16 cellular contexts compared by ENCODE assay signal in the genomic region with DNA sequence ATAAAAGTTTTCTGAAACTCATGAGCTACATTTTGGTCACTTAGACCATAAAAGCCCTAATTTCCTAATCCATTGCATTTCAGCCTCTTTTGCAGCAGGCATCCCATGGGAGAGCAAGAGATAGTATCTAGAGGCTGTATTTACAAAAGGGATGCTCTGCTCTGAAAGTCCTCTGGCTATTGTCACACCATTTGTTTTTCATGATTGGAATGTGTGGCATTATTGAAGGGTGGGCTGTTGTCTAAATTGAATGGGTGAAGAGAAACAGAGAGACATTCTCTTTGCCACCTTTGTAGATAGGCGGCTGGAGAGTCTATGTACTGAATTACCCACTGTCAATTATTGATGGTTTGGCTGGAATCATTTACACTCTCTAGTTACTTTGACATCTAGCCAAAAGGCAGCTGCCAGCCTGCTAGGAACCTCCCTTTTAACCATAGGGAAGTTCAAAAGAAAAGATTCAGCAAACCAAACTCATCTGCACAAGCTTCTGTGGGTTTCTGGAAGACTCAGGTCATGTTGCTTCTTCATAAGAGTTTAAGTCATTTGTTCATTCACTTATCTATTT.
A peak's percentile ranks its signal among the peaks of the same experiment; 100 is the strongest.
DNase-seq lines count a peak whose midpoint lies in the region; ATAC-seq and TF ChIP-seq lines count a peak whose summit lies in the region.
"Had no signal": no experiment of that assay in that cellular context is flagged by ENCODE, and none has a peak within 500 bp of the region (broad histone marks: within the 10 kb centered on the region; RNA-seq: fewer than 3 reads in every experiment).

No MANE protein-coding gene starts in this region.

- DNase-seq in ELF-1 (ENCODE audit: low read depth, low spot score) (peak; percentile 76), NCI-H1930 (lab: John Stamatoyannopoulos, UW) (peak; percentile 49 to 60), fibroblast of villous mesenchyme (ENCODE audit: low read depth) (peak; percentile 31), mucosa of descending colon (no peak), DMS153 treated with DMSO at 0.1 percent for 48 hours (lab: John Stamatoyannopoulos, UW; ENCODE audit: unreplicated experiment) (no peak)
- DNase-seq in activated naive CD4-positive, alpha-beta T cell treated with anti-CD3 and anti-CD28 coated beads, Interleukin-2, amount 50 U/mL, for 16 hours = no peak
- DNase-seq: BE2C; CD4-positive, alpha-beta memory T cell; DND-41; MG63; NCI-H1436 treated with DMSO at 0.1 percent for 48 hours; NCI-H2081 treated with DMSO at 0.1 percent for 48 hours; NCI-H774; Peyer's patch; Right ventricle myocardium superior had no signal

- H3K36me3 ChIP-seq in mucosa of descending colon (ENCODE audit: low read depth) = no peaks in the 10 kb centered on the region
- H3K36me3 ChIP-seq: BE2C, MG63, Peyer's patch had no signal

- no peaks in the 10 kb centered on the region for H3K4me1 ChIP-seq in mucosa of descending colon (ENCODE audit: low read depth)
- H3K4me1 ChIP-seq: BE2C, Peyer's patch had no signal

- H3K4me3 ChIP-seq in fibroblast of villous mesenchyme (ENCODE audit: low read depth, low read length) (no peak overlapping the region), mucosa of descending colon (no peak overlapping the region)
- H3K4me3 ChIP-seq: MG63, Peyer's patch had no signal

- TF ChIP-seq CTCF in fibroblast of villous mesenchyme (IDR thresholded peaks at IDR 0.05; ENCODE audit: insufficient read depth, low read depth, low read length) (no peak), mucosa of descending colon (IDR thresholded peaks at IDR 0.05) (no peak)

- no peaks in the 10 kb centered on the region for H3K9me3 ChIP-seq in mucosa of descending colon
- H3K9me3 ChIP-seq: BE2C, MG63, Peyer's patch had no signal

- peak; percentile 46 for ATAC-seq in mucosa of descending colon
- no peak for ATAC-seq in HG03025 (IDR thresholded peaks at IDR 0.05; ENCODE audit: low FRiP score, unreplicated experiment)

- intact Hi-C loops in mucosa of descending colon (cut with DNase I, micrococcal nuclease) = no loop called here

Comparison
In these comparisons a context has a peak if more than half of its experiments do, and no peak if none do; other contexts are left out.
1. DNase-seq: peak in ELF-1 (single experiment), NCI-H1930 (2 of 2) and fibroblast of villous mesenchyme (single experiment); none in mucosa of descending colon (0 of 3), DMS153 treated with DMSO at 0.1 percent for 48 hours (single experiment) and activated naive CD4-positive, alpha-beta T cell treated with anti-CD3 and anti-CD28 coated beads, Interleukin-2, amount 50 U/mL, for 16 hours (single experiment).